20 cellular contexts compared by ENCODE assay signal in the genomic region with DNA sequence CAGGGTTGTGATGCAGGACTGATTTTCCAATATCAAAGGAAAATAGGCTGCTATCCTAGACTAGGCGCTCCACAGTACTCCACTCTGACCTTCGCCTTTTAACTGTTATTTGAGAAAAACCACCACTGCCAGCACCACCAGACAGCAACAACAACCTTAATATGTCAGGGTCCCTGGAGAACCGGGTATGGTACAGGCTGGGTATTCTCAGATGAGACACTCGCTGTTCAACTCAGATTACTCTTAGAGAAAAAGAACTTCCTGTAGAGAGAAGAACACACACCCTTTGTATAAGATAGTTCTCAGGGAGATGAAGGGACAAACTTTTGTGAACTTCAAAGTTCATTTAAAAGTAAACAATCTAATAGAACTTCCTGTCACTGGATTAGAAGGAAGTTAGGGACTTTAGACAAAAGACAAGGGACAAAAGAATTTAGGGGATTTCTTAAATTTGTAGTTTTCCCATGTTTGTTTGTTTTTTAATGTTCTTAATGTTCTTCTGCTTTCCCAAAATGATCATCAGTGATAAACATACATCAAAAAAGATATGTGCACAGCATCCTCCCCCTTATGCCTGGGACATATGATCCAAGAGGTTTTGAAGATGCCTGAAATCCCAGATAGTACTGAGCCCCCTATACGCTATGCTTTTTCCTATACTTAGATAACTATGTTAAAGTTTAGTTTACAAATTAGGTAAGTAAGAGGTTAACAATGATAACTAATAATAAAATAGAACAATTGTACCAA. TPM values are rescaled to one million over a fixed set of nuclear protein-coding genes. Genes with fewer than 3 reads are reported as not detected.
"Had no signal": no experiment of that assay in that cellular context is flagged by ENCODE, and none has a peak within 500 bp of the region (broad histone marks: within the 10 kb centered on the region; RNA-seq: fewer than 3 reads in every experiment).

No MANE protein-coding gene starts in this region.

- H2AFZ ChIP-seq: parathyroid adenoma had no signal

- H3K9ac ChIP-seq: parathyroid adenoma had no signal

- H3K4me3 ChIP-seq: gastrocnemius medialis, heart right ventricle, left ventricle myocardium inferior had no signal

- H3K79me2 ChIP-seq: parathyroid adenoma had no signal

- H3K9me3 ChIP-seq: gastrocnemius medialis, heart right ventricle, left ventricle myocardium inferior, neutrophil had no signal

- DNase-seq: activated CD4-positive, alpha-beta memory T cell treated with anti-CD3 and anti-CD28 coated beads, Interleukin-2, amount 10 ng/mL, durations not matched to agents 7 days and 5 days; activated CD4-positive, alpha-beta T cell treated with anti-CD3 and anti-CD28 coated beads for 36 hours; activated gamma-delta T cell treated with Interleukin-2 at 50 U/mL for 16 hours; activated naive CD8-positive, alpha-beta T cell treated with anti-CD3 and anti-CD28 coated beads for 36 hours; activated T-cell treated with anti-CD3 and anti-CD28 coated beads, Interleukin-2, amount 50 U/mL, for 4 hours; effector memory CD8-positive, alpha-beta T cell; gastrocnemius medialis; heart right ventricle; left ventricle myocardium inferior; midbrain; retina; SIG-M5; stimulated activated CD4-positive, alpha-beta T cell treated with anti-CD3 and anti-CD28 coated beads, Interleukin-4, amount 100 ng/mL, for 4 hours; stimulated activated CD8-positive, alpha-beta memory T cell treated with anti-CD3 and anti-CD28 coated beads, Interleukin-4, amount 100 ng/mL, for 48 hours; stimulated activated naive CD8-positive, alpha-beta T cell treated with anti-CD3 and anti-CD28 coated beads, Interleukin-15, Interleukin-2, amounts not matched to agents 100 U/mL and 50 U/mL, for 24 hours; T-helper 17 cell had no signal

- H3K27me3 ChIP-seq: gastrocnemius medialis, heart right ventricle, neutrophil had no signal

- H3K36me3 ChIP-seq: gastrocnemius medialis, heart right ventricle, left ventricle myocardium inferior, neutrophil had no signal

- H3K4me1 ChIP-seq: gastrocnemius medialis, heart right ventricle, left ventricle myocardium inferior, parathyroid adenoma had no signal

- H3K27ac ChIP-seq: epithelial cell of prostate, gastrocnemius medialis, heart right ventricle, left ventricle myocardium inferior, neutrophil, parathyroid adenoma had no signal

- FAIRE-seq: islet of Langerhans had no signal

RNA-seq across cellular contexts. Expression of a gene that starts 41.3 kb away (rescaled TPM):
- total RNA-seq: activated CD4-positive, alpha-beta memory T cell treated with anti-CD3 and anti-CD28 coated beads, Interleukin-2, amount 10 ng/mL, durations not matched to agents 7 days and 5 days; activated CD4-positive, alpha-beta T cell treated with anti-CD3 and anti-CD28 coated beads for 36 hours; activated naive CD8-positive, alpha-beta T cell treated with anti-CD3 and anti-CD28 coated beads for 36 hours; activated T-cell treated with anti-CD3 and anti-CD28 coated beads, Interleukin-2, amount 50 U/mL, for 4 hours; gastrocnemius medialis; T-helper 17 cell had no signal
